Comparison of ENCODE assay signal across 8 cellular contexts in the genomic region with DNA sequence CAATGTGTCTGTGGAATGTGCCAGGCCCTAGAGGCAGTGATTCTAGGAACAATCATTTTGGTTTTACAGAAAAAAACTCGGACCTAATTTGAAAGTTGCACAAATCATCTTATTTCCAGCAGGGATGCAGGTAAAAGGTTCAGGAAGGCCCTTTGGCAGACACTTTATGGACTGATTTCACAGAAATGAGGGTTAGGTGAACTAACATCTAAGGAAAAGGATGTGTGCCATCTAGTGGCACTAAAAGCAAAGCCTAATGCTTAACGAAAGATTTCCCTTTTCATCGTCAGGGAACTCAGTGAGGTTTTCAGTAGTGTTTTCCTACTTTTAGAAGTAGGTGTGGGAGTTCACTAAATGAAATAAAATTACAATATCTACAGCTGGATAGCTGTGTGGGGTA. TPM values are rescaled to one million over a fixed set of nuclear protein-coding genes. Genes with fewer than 3 reads are reported as not detected.
DNase-seq lines count a peak whose midpoint lies in the region; FAIRE-seq and TF ChIP-seq lines count a peak whose summit lies in the region.
"Not testable (repeated sequence)": the region's sequence is repeated elsewhere in the genome, so short reads cannot be mapped to it uniquely, and the experiment has no call there.
"Had no signal": no experiment of that assay in that cellular context is flagged by ENCODE, and none has a peak within 500 bp of the region (broad histone marks: within the 10 kb centered on the region; RNA-seq: fewer than 3 reads in every experiment).

No MANE protein-coding gene starts in this region.

- H4K8ac ChIP-seq in H9 (replicated peaks; ENCODE audit: insufficient read length, low read depth, low read length) = not testable (repeated sequence)

- H2BK120ac ChIP-seq in H9 (ENCODE audit: low read depth, low read length, poor library complexity, severe bottlenecking) = not testable (repeated sequence)

- H4K20me1 ChIP-seq in H9 (ENCODE audit: control insufficient read depth, insufficient read depth, insufficient read length) = not testable (repeated sequence)

- H3K18ac ChIP-seq in H9 (ENCODE audit: insufficient read length, low read depth, low read length) = not testable (repeated sequence)

- H3K27ac ChIP-seq in CD4-positive, alpha-beta memory T cell (ENCODE audit: low read depth, low read length); H9 (ENCODE audit: insufficient read length, low read depth, low read length): not testable (repeated sequence)

- H3K23ac ChIP-seq in H9 (ENCODE audit: insufficient read length, low read depth, low read length) = not testable (repeated sequence)

- not testable (repeated sequence) for H3K4me3 Mint-ChIP-seq in CD4-positive, alpha-beta memory T cell; H9
- H3K4me3 Mint-ChIP-seq in brain = peak overlapping the region in 1 of 5 experiments; percentile 28

- not testable (repeated sequence) for H2AFZ ChIP-seq in H9 (ENCODE audit: low read length)

- not testable (repeated sequence) for H3K79me2 ChIP-seq in H9 (ENCODE audit: insufficient read depth, low read length)

- DNase-seq in CD4-positive, alpha-beta memory T cell = peak in 3 of 5 donors; percentile 6 to 13 (median 7)
- not testable (repeated sequence) for DNase-seq in H9; epithelial cell of proximal tubule (ENCODE audit: low read depth)
- DNase-seq in RKO (ENCODE audit: low spot score) (peak; percentile 32), pons (ENCODE audit: low spot score) (peak; percentile 17)

- H3T11ph ChIP-seq in H9 (ENCODE audit: low read length) = not testable (repeated sequence)

- H3K9ac ChIP-seq in H9 (ENCODE audit: extremely low read depth, insufficient read length, low read length) = not testable (repeated sequence)

- not testable (repeated sequence) for H2BK20ac ChIP-seq in H9 (ENCODE audit: low read depth, low read length, poor library complexity, severe bottlenecking)

- H2BK15ac ChIP-seq in H9 (ENCODE audit: low read depth, low read length) = not testable (repeated sequence)

- intact Hi-C loops in CD4-positive, alpha-beta memory T cell (cut with micrococcal nuclease) = not testable (repeated sequence)

- H3K36me3 ChIP-seq in CD4-positive, alpha-beta memory T cell (ENCODE audit: insufficient read depth, low read length) = not testable (repeated sequence)

- H2BK12ac ChIP-seq in H9 (ENCODE audit: insufficient read length, low read depth, low read length) = not testable (repeated sequence)

- H3K27me3 Mint-ChIP-seq in CD4-positive, alpha-beta memory T cell; H9 (ENCODE audit: low read depth); brain: not testable (repeated sequence)

- not testable (repeated sequence) for H3K27ac Mint-ChIP-seq in CD4-positive, alpha-beta memory T cell; H9; brain

- peaks cover 2 to 11% (median 6%) of the 10 kb centered on the region in 4 donors for H3K4me1 Mint-ChIP-seq in CD4-positive, alpha-beta memory T cell
- not testable (repeated sequence) for H3K4me1 Mint-ChIP-seq in H9, brain

- H3K27me3 ChIP-seq in CD4-positive, alpha-beta memory T cell (ENCODE audit: insufficient read depth, low read length); H9 (ENCODE audit: insufficient read depth, low read length): not testable (repeated sequence)

- not testable (repeated sequence) for H2AK5ac ChIP-seq in H9 (ENCODE audit: insufficient read length, low read length)

- H4K91ac ChIP-seq in H9 (ENCODE audit: insufficient read length, low read depth, low read length) = not testable (repeated sequence)

- peaks cover 0 to 11% of the 10 kb centered on the region in 2 donors for H3K36me3 Mint-ChIP-seq in CD4-positive, alpha-beta memory T cell
- not testable (repeated sequence) for H3K36me3 Mint-ChIP-seq in H9 (ENCODE audit: insufficient read depth in 1 of 3, low read depth in 3 of 3); brain

- no CpG with 5 or more reads among the region's 3 CpGs for WGBS in H9 (ENCODE audit: extremely low coverage, insufficient read length, low lambda C conversion rate)

- H4K5ac ChIP-seq in H9 (ENCODE audit: insufficient read length, low read depth, low read length) = not testable (repeated sequence)

- peak; percentile 74 for FAIRE-seq in islet of Langerhans (lab: Jason Lieb, UNC)

- H2BK5ac ChIP-seq in H9 (ENCODE audit: insufficient read length, low read length) = not testable (repeated sequence)

- H3K14ac ChIP-seq in H9 (ENCODE audit: insufficient read depth, low read length) = not testable (repeated sequence)

- POLR2A ChIA-PET in CD4-positive, alpha-beta memory T cell (lab: Charles Lee; ENCODE audit: partially characterized antibody) = not testable (repeated sequence)

- not testable (repeated sequence) for H3K23me2 ChIP-seq in H9 (ENCODE audit: insufficient read length, low read depth, low read length, poor library complexity, severe bottlenecking)

- H3K56ac ChIP-seq in H9 (ENCODE audit: insufficient read length, low read depth, low read length) = not testable (repeated sequence)

- H3K4me3 ChIP-seq in CD4-positive, alpha-beta memory T cell (ENCODE audit: low read length in 2 of 2); epithelial cell of proximal tubule (ENCODE audit: low read depth, low read length): not testable (repeated sequence)

- peak; percentile 51 for TF ChIP-seq CTCF in H9 (conservative IDR thresholded peaks at IDR 0.05)
- peak; percentile 46 to 56 for TF ChIP-seq CTCF in brain (conservative IDR thresholded peaks at IDR 0.05)
- peak; percentile 14 for TF ChIP-seq CTCF in epithelial cell of proximal tubule (conservative IDR thresholded peaks at IDR 0.05; ENCODE audit: low read depth, low read length)

- CTCF ChIA-PET in CD4-positive, alpha-beta memory T cell (lab: Charles Lee; ENCODE audit: partially characterized antibody) = not testable (repeated sequence)

- not testable (repeated sequence) for H3K9me3 Mint-ChIP-seq in CD4-positive, alpha-beta memory T cell; H9; brain

- H3K4ac ChIP-seq in H9 (ENCODE audit: low read depth, low read length) = not testable (repeated sequence)

- H3K4me1 ChIP-seq in CD4-positive, alpha-beta memory T cell (ENCODE audit: insufficient read depth, low read length); H9 (ENCODE audit: insufficient read depth, low read length): not testable (repeated sequence)

- not testable (repeated sequence) for H3K9me3 ChIP-seq in CD4-positive, alpha-beta memory T cell (ENCODE audit: control insufficient read depth in 1 of 2, low read length in 2 of 2); H9 (ENCODE audit: control insufficient read depth, low read depth, low read length)

- not testable (repeated sequence) for H3K79me1 ChIP-seq in H9 (ENCODE audit: insufficient read depth, low read depth, low read length, poor library complexity, severe bottlenecking)

- H3K4me2 ChIP-seq in H9 (ENCODE audit: insufficient read depth, insufficient read length, low read length) = not testable (repeated sequence)

RNA-seq across cellular contexts. Expression of gene GOLGA8H, which starts 17.5 kb away (rescaled TPM):
- total RNA-seq in CD4-positive, alpha-beta memory T cell = not detected
- polyA plus RNA-seq in CD4-positive, alpha-beta memory T cell = not detected
- 0.70 and 0.94 TPM in 2 replicates for total RNA-seq in H9 (2021)
- not detected for polyA plus RNA-seq in brain (ENCODE audit: insufficient read depth, low read depth, low replicate concordance)
- 0.51 TPM in 1 of 2 replicates, not detected in the other for total RNA-seq in epithelial cell of proximal tubule
- total RNA-seq: vagina had no signal
